Comparison of ENCODE assay signal across 19 cellular contexts in genomic region chr7:1129431-1129830, GRCh38. TPM values are rescaled to one million over a fixed set of nuclear protein-coding genes. Genes with fewer than 3 reads are reported as not detected.
DNase-seq lines count a peak whose midpoint lies in the region; ATAC-seq, FAIRE-seq and TF ChIP-seq lines count a peak whose summit lies in the region.
"Had no signal": no experiment of that assay in that cellular context is flagged by ENCODE, and none has a peak within 500 bp of the region (broad histone marks: within the 10 kb centered on the region; RNA-seq: fewer than 3 reads in every experiment).

No MANE protein-coding gene starts in this region.

- H3K27me3 Mint-ChIP-seq in endothelial cell (ENCODE audit: unreplicated experiment): no peaks in the 10 kb centered on the region
- H3K27me3 Mint-ChIP-seq: CD4-positive, alpha-beta T cell; IgD-negative memory B cell had no signal

- H3K4me3 Mint-ChIP-seq in endothelial cell (ENCODE audit: unreplicated experiment): peak overlapping the region; percentile 37
- H3K4me3 Mint-ChIP-seq: CD4-positive, alpha-beta T cell; GM23338; HFFc6; IgD-negative memory B cell had no signal

- H3K9me3 Mint-ChIP-seq in endothelial cell (ENCODE audit: unreplicated experiment): no peaks in the 10 kb centered on the region
- H3K9me3 Mint-ChIP-seq: CD4-positive, alpha-beta T cell; HFFc6 had no signal

- no peak for TF ChIP-seq POLR2A in H54 (IDR thresholded peaks at IDR 0.05; ENCODE audit: low read depth, low read length)

- TF ChIP-seq CTCF in endothelial cell (IDR thresholded peaks at IDR 0.05; ENCODE audit: unreplicated experiment): no peak
- TF ChIP-seq CTCF in GM10248 (IDR thresholded peaks at IDR 0.05; ENCODE audit: control extremely low read depth, extremely low read depth, low read depth, missing control alignments): no peak

- POLR2A ChIA-PET in GM10248 (lab: Yijun Ruan, JAX): no interaction called here

- peak; percentile 25 for DNase-seq in activated effector memory CD4-positive, alpha-beta T cell treated with anti-CD3 and anti-CD28 coated beads, Interleukin-2, amount 50 U/mL, for 16 hours
- DNase-seq in activated effector memory CD4-positive, alpha-beta T cell treated with Interleukin-2 at 50 U/mL for 16 hours: no peak
- DNase-seq in endothelial cell (ENCODE audit: low spot score) (no peak), sciatic nerve (ENCODE audit: low spot score) (peak; percentile 25), H54 (ENCODE audit: insufficient read length, low spot score) (no peak), occipital lobe (lab: John Stamatoyannopoulos, UW) (no peak), GM10248 (ENCODE audit: extremely low spot score) (no peak)
- DNase-seq: AML-193; CD4-positive, alpha-beta T cell; H7; HFFc6 had no signal

- FAIRE-seq in H54 (lab: Jason Lieb, UNC): no peak
- FAIRE-seq: A549, D721Med, G401.6, GM12892, HepG2 had no signal

- H3K27ac Mint-ChIP-seq in endothelial cell (ENCODE audit: unreplicated experiment): no peak overlapping the region
- H3K27ac Mint-ChIP-seq: CD4-positive, alpha-beta T cell; GM23338; HFFc6; IgD-negative memory B cell had no signal

- intact Hi-C loops in sciatic nerve (cut with DNase I): no loop called here

- H3K4me1 Mint-ChIP-seq in endothelial cell (ENCODE audit: unreplicated experiment): no peaks in the 10 kb centered on the region

- H3K36me3 Mint-ChIP-seq in endothelial cell (ENCODE audit: low read depth, unreplicated experiment): peaks cover 17% of the 10 kb centered on the region

- CTCF ChIA-PET in GM10248 (lab: Yijun Ruan, JAX): interaction anchor here (1.4 to 1.5 kb wide), 2 partner anchors 10 to 25 kb away, joined by 3 read pairs; no protein-coding TSS in a partner anchor

- ATAC-seq in sciatic nerve: no peak
- ATAC-seq: A549, GM23338, HCT116, HepG2 had no signal

RNA-seq across cellular contexts. Expression of gene ZFAND2A, which starts 30.6 kb away (rescaled TPM):
- total RNA-seq in endothelial cell (ENCODE audit: unreplicated experiment) (36.0 TPM), sciatic nerve (24.7 TPM), occipital lobe (14.7 TPM)

RNA-seq across cellular contexts. Expression of gene GPER1, which starts 41.5 kb away (rescaled TPM):
- total RNA-seq in endothelial cell (ENCODE audit: unreplicated experiment): 0.72 TPM
- 11.1 TPM for total RNA-seq in sciatic nerve
- total RNA-seq in occipital lobe: 1.1 TPM
- total RNA-seq: CD4-positive, alpha-beta T cell; GM23338 had no signal

Comparison
In these comparisons a context has a peak if more than half of its experiments do, and no peak if none do; other contexts are left out.
1. DNase-seq: peak in activated effector memory CD4-positive, alpha-beta T cell treated with anti-CD3 and anti-CD28 coated beads, Interleukin-2, amount 50 U/mL, for 16 hours (single experiment) and sciatic nerve (single experiment); none in activated effector memory CD4-positive, alpha-beta T cell treated with Interleukin-2 at 50 U/mL for 16 hours (single experiment), endothelial cell (single experiment), H54 (single experiment), occipital lobe (single experiment) and GM10248 (single experiment).